ENCODE assay signal across 14 cellular contexts in genomic region chr17:74773414-74773813, GRCh38. TPM values are rescaled to one million over a fixed set of nuclear protein-coding genes. Genes with fewer than 3 reads are reported as not detected.
DNase-seq lines count a peak whose midpoint lies in the region; ATAC-seq, FAIRE-seq and TF ChIP-seq lines count a peak whose summit lies in the region.
"Had no signal": no experiment of that assay in that cellular context is flagged by ENCODE, and none has a peak within 500 bp of the region (broad histone marks: within the 10 kb centered on the region; RNA-seq: fewer than 3 reads in every experiment).

No MANE protein-coding gene starts in this region.

- no peaks in the 10 kb centered on the region for H3K27me3 Mint-ChIP-seq in CD4-positive, alpha-beta memory T cell
- H3K27me3 Mint-ChIP-seq in brain, result peaks cover 9% of the 10 kb centered on the region

- peaks cover 36 to 78% (median 57%) of the 10 kb centered on the region in 4 donors for H3K4me1 Mint-ChIP-seq in CD4-positive, alpha-beta memory T cell
- H3K4me1 Mint-ChIP-seq in brain, result peaks cover 39% of the 10 kb centered on the region

- no peak for DNase-seq in CD4-positive, alpha-beta memory T cell
- no peak for DNase-seq in HTR-8/SVneo (ENCODE audit: insufficient read length, low spot score)
- DNase-seq in HuH-7.5 (ENCODE audit: low spot score), result no peak
- no peak for DNase-seq in DMS114 treated with DMSO at 0.1 percent for 48 hours (lab: John Stamatoyannopoulos, UW; ENCODE audit: unreplicated experiment)
- DNase-seq: central memory CD4-positive, alpha-beta T cell; left ventricle myocardium superior; NCI-H187; NCI-H524; stimulated activated CD4-positive, alpha-beta T cell treated with anti-CD3 and anti-CD28 coated beads, Interleukin-1b, Interleukin-23, amount 100 ng/mL, for 48 hours had no signal

- POLR2A ChIA-PET in CD4-positive, alpha-beta memory T cell (lab: Charles Lee; ENCODE audit: partially characterized antibody), result interaction anchor here (0.9 to 17.0 kb wide), 5 partner anchors 10 to 117 kb away, joined by 3 to 489 read pairs (median 29); partner anchors contain the start of genes FDXR, NHERF1 and RAB37

- no peak for ATAC-seq in HG03571 (IDR thresholded peaks at IDR 0.05; ENCODE audit: unreplicated experiment)
- ATAC-seq: left ventricle myocardium superior had no signal

- no peak overlapping the region for H3K27ac ChIP-seq in CD4-positive, alpha-beta memory T cell (ENCODE audit: low read depth, low read length)
- peak overlapping the region; percentile 26 for H3K27ac ChIP-seq in neutrophil

- H3K9me3 Mint-ChIP-seq in CD4-positive, alpha-beta memory T cell, result peaks cover 0 to 2% (median 0%) of the 10 kb centered on the region in 8 donors
- no peaks in the 10 kb centered on the region for H3K9me3 Mint-ChIP-seq in brain

- peak; percentile 4 for FAIRE-seq in HTR-8/SVneo (lab: Jason Lieb, UNC)

- H3K9me3 ChIP-seq in CD4-positive, alpha-beta memory T cell (ENCODE audit: control insufficient read depth in 1 of 2, low read length in 2 of 2), result no peaks in the 10 kb centered on the region
- no peaks in the 10 kb centered on the region for H3K9me3 ChIP-seq in neutrophil

- H3K4me3 Mint-ChIP-seq in CD4-positive, alpha-beta memory T cell, result peak overlapping the region in 4 of 8 donors; percentile 36 to 67 (median 54)
- H3K4me3 Mint-ChIP-seq in brain, result peak overlapping the region in 4 of 5 experiments; percentile 69 to 83 (median 76)
- H3K4me3 Mint-ChIP-seq: CD14-positive monocyte had no signal

- intact Hi-C loops in CD4-positive, alpha-beta memory T cell (cut with micrococcal nuclease), result no loop called here

- no peak overlapping the region for H3K4me3 ChIP-seq in CD4-positive, alpha-beta memory T cell (ENCODE audit: low read length in 2 of 2)
- no peak overlapping the region for H3K4me3 ChIP-seq in neutrophil (ENCODE audit: low read depth in 1 of 2, low read length in 1 of 2)

- H3K36me3 Mint-ChIP-seq in CD4-positive, alpha-beta memory T cell, result peaks cover 20 to 59% of the 10 kb centered on the region in 2 donors
- H3K36me3 Mint-ChIP-seq in brain, result peaks cover 31% of the 10 kb centered on the region

- H3K36me3 ChIP-seq in CD4-positive, alpha-beta memory T cell (ENCODE audit: insufficient read depth, low read length), result peaks cover 54% of the 10 kb centered on the region
- peaks cover 43% of the 10 kb centered on the region for H3K36me3 ChIP-seq in neutrophil

- peaks cover 51% of the 10 kb centered on the region for H3K4me1 ChIP-seq in CD4-positive, alpha-beta memory T cell (ENCODE audit: insufficient read depth, low read length)
- H3K4me1 ChIP-seq in neutrophil (ENCODE audit: control insufficient read depth in 1 of 2, insufficient read depth in 1 of 2, low read depth in 1 of 2, low read length in 1 of 2), result peaks cover 38 to 43% of the 10 kb centered on the region in 2 experiments

- CTCF ChIA-PET in CD4-positive, alpha-beta memory T cell (lab: Charles Lee; ENCODE audit: partially characterized antibody), result interaction anchor here (0.8 to 13.9 kb wide), 9 partner anchors 13 to 116 kb away, joined by 3 to 181 read pairs (median 109); partner anchors contain the start of gene RAB37

- H3K27ac Mint-ChIP-seq in CD4-positive, alpha-beta memory T cell, result peak overlapping the region in 5 of 7 donors; percentile 50 to 75 (median 65)
- H3K27ac Mint-ChIP-seq in brain, result peak overlapping the region in 1 of 5 experiments; percentile 82

- TF ChIP-seq CTCF in brain (conservative IDR thresholded peaks at IDR 0.05), result no peak
- TF ChIP-seq CTCF in neutrophil (IDR thresholded peaks at IDR 0.05), result no peak

- no peaks in the 10 kb centered on the region for H3K27me3 ChIP-seq in CD4-positive, alpha-beta memory T cell (ENCODE audit: insufficient read depth, low read length)
- no peaks in the 10 kb centered on the region for H3K27me3 ChIP-seq in neutrophil

RNA-seq across cellular contexts. Expression of gene NAT9, which starts 2.7 kb away (rescaled TPM):
- total RNA-seq in CD4-positive, alpha-beta memory T cell, result 10 to 100 TPM; 60.0 to 70.3 TPM
- polyA plus RNA-seq in CD4-positive, alpha-beta memory T cell, result 10 to 100 TPM; 11.9 to 19.1 TPM
- 24.8 TPM for polyA plus RNA-seq in brain (ENCODE audit: insufficient read depth, low read depth, low replicate concordance)

RNA-seq across cellular contexts. Expression of gene NHERF1, which starts 25.0 kb away (rescaled TPM):
- 100 to 1,000 TPM; 202 to 209 TPM for total RNA-seq in CD4-positive, alpha-beta memory T cell
- 100 to 1,000 TPM; 324 to 448 TPM for polyA plus RNA-seq in CD4-positive, alpha-beta memory T cell
- polyA plus RNA-seq in brain (ENCODE audit: insufficient read depth, low read depth, low replicate concordance), result 95.8 TPM

RNA-seq across cellular contexts. Expression of gene RAB37, which starts 36.4 kb away (rescaled TPM):
- 10 to 100 TPM; 23.2 to 25.9 TPM for total RNA-seq in CD4-positive, alpha-beta memory T cell
- polyA plus RNA-seq in CD4-positive, alpha-beta memory T cell, result 10 to 100 TPM; 47.8 to 52.3 TPM
- 2.8 TPM for polyA plus RNA-seq in brain (ENCODE audit: insufficient read depth, low read depth, low replicate concordance)
- total RNA-seq: M059J had no signal

Comparison
In these comparisons a context has a peak if more than half of its experiments do, and no peak if none do; other contexts are left out.
1. RNA of gene RAB37, which starts 36.4 kb away (polyA plus RNA-seq): 47.8 to 52.3 TPM in CD4-positive, alpha-beta memory T cell; 2.8 TPM in brain (single experiment); every median in the first group is over 10 times any median in the second.